Comparison of ENCODE assay signal across 1 cellular context in the genomic region with DNA sequence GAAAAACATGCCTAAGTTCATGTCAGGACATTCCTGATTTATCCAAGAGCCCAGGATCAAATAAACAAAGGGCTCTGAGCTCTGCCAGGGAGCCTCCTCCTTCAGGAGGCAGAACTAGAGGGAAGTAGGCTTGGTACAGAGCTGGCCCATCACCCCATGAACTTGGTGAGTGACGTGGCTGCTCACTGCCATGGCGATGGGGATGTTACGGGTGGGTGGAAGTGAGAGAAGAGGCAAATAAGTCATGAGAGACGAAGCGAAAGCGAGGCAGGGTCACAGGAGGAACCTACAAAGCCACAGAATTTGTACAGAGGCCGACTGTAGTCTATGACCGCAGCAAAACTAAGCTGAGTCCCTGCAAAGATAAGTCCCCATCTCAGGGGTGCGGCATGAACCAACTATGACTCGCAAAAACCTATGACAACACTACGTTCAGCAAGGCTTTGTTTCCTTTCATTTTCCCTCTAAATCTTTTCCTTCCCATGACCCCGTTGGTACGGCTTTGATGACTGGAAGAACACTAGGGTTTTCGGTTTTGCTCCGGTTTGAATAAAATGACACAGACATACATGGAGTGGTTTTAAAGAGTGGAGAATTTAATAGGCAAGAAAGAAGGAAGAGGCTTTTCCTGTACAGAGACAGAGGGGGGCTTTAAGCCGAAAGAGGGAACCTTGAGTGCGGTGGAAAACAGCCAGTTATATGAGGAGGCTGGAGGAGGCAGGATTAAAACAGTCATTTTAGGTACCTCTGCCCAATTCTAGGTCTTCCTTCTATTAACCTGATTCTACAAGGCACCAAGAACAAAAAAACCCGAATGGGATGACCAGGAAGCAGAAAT.
TF ChIP-seq lines count a peak whose summit lies in the region.

No MANE protein-coding gene starts in this region.

TF ChIP-seq in HepG2, 621 proteins besides CTCF, POLR2A, EP300 and RAD21 (continued from another document):
- TF ChIP-seq ZBTB33 (CRISPR knock-in tag; IDR thresholded peaks at IDR 0.05), result no peak
- no peak for TF ChIP-seq NR2C2 (CRISPR knock-in tag; IDR thresholded peaks at IDR 0.05; ENCODE audit: borderline replicate concordance)
- TF ChIP-seq BHLHE40 (IDR thresholded peaks at IDR 0.05; ENCODE audit: low read length), result no peak
- no peak for TF ChIP-seq ZNF883 (CRISPR knock-in tag; IDR thresholded peaks at IDR 0.05; ENCODE audit: not compliant biosample characterization)
- TF ChIP-seq SUZ12 (IDR thresholded peaks at IDR 0.05; ENCODE audit: low read depth, low read length), result no peak
- TF ChIP-seq HMGXB3 (CRISPR knock-in tag; IDR thresholded peaks at IDR 0.05; ENCODE audit: borderline replicate concordance), result no peak
- TF ChIP-seq ZBTB20 (CRISPR knock-in tag; IDR thresholded peaks at IDR 0.05; ENCODE audit: borderline replicate concordance, low read depth), result no peak
- TF ChIP-seq KAT7 (CRISPR knock-in tag; IDR thresholded peaks at IDR 0.05; ENCODE audit: borderline replicate concordance), result no peak
- TF ChIP-seq ZSCAN30 (CRISPR knock-in tag; IDR thresholded peaks at IDR 0.05), result no peak
- TF ChIP-seq, protein P1, sequence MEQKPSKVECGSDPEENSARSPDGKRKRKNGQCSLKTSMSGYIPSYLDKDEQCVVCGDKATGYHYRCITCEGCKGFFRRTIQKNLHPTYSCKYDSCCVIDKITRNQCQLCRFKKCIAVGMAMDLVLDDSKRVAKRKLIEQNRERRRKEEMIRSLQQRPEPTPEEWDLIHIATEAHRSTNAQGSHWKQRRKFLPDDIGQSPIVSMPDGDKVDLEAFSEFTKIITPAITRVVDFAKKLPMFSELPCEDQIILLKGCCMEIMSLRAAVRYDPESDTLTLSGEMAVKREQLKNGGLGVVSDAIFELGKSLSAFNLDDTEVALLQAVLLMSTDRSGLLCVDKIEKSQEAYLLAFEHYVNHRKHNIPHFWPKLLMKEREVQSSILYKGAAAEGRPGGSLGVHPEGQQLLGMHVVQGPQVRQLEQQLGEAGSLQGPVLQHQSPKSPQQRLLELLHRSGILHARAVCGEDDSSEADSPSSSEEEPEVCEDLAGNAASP (CRISPR knock-in tag; IDR thresholded peaks at IDR 0.05; ENCODE audit: borderline replicate concordance), result no peak
- no peak for TF ChIP-seq ELF4 (CRISPR knock-in tag; IDR thresholded peaks at IDR 0.05; ENCODE audit: borderline replicate concordance)
- TF ChIP-seq CAMTA2 (CRISPR knock-in tag; IDR thresholded peaks at IDR 0.05; ENCODE audit: borderline replicate concordance), result no peak
- TF ChIP-seq DMAP1 (CRISPR knock-in tag; IDR thresholded peaks at IDR 0.05), result no peak
- TF ChIP-seq, protein P2, sequence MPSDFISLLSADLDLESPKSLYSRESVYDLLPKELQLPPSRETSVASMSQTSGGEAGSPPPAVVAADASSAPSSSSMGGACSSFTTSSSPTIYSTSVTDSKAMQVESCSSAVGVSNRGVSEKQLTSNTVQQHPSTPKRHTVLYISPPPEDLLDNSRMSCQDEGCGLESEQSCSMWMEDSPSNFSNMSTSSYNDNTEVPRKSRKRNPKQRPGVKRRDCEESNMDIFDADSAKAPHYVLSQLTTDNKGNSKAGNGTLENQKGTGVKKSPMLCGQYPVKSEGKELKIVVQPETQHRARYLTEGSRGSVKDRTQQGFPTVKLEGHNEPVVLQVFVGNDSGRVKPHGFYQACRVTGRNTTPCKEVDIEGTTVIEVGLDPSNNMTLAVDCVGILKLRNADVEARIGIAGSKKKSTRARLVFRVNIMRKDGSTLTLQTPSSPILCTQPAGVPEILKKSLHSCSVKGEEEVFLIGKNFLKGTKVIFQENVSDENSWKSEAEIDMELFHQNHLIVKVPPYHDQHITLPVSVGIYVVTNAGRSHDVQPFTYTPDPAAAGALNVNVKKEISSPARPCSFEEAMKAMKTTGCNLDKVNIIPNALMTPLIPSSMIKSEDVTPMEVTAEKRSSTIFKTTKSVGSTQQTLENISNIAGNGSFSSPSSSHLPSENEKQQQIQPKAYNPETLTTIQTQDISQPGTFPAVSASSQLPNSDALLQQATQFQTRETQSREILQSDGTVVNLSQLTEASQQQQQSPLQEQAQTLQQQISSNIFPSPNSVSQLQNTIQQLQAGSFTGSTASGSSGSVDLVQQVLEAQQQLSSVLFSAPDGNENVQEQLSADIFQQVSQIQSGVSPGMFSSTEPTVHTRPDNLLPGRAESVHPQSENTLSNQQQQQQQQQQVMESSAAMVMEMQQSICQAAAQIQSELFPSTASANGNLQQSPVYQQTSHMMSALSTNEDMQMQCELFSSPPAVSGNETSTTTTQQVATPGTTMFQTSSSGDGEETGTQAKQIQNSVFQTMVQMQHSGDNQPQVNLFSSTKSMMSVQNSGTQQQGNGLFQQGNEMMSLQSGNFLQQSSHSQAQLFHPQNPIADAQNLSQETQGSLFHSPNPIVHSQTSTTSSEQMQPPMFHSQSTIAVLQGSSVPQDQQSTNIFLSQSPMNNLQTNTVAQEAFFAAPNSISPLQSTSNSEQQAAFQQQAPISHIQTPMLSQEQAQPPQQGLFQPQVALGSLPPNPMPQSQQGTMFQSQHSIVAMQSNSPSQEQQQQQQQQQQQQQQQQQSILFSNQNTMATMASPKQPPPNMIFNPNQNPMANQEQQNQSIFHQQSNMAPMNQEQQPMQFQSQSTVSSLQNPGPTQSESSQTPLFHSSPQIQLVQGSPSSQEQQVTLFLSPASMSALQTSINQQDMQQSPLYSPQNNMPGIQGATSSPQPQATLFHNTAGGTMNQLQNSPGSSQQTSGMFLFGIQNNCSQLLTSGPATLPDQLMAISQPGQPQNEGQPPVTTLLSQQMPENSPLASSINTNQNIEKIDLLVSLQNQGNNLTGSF (CRISPR knock-in tag; IDR thresholded peaks at IDR 0.05), result no peak
- TF ChIP-seq ZNF598 (CRISPR knock-in tag; IDR thresholded peaks at IDR 0.05; ENCODE audit: borderline replicate concordance), result no peak
- TF ChIP-seq TFDP1 (CRISPR knock-in tag; IDR thresholded peaks at IDR 0.05; ENCODE audit: borderline replicate concordance), result no peak
- TF ChIP-seq XRCC5 (optimal IDR thresholded peaks at IDR 0.05; ENCODE audit: low read length), result no peak
- no peak for TF ChIP-seq TEAD2 (CRISPR knock-in tag; IDR thresholded peaks at IDR 0.05)
- TF ChIP-seq, protein P3, sequence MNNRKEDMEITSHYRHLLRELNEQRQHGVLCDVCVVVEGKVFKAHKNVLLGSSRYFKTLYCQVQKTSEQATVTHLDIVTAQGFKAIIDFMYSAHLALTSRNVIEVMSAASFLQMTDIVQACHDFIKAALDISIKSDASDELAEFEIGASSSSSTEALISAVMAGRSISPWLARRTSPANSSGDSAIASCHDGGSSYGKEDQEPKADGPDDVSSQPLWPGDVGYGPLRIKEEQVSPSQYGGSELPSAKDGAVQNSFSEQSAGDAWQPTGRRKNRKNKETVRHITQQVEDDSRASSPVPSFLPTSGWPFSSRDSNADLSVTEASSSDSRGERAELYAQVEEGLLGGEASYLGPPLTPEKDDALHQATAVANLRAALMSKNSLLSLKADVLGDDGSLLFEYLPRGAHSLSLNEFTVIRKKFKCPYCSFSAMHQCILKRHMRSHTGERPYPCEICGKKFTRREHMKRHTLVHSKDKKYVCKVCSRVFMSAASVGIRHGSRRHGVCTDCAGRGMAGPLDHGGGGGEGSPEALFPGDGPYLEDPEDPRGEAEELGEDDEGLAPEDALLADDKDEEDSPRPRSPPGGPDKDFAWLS (CRISPR knock-in tag; IDR thresholded peaks at IDR 0.05; ENCODE audit: borderline replicate concordance), result no peak
